Comparison of ENCODE assay signal across 35 cellular contexts in genomic region chr11:127618721-127619120, GRCh38.
"Had no signal": no experiment of that assay in that cellular context is flagged by ENCODE, and none has a peak within 500 bp of the region (broad histone marks: within the 10 kb centered on the region; RNA-seq: fewer than 3 reads in every experiment).

No MANE protein-coding gene starts in this region.

- H3K4me3 ChIP-seq: adrenal gland, body of pancreas, breast epithelium had no signal

- H3K36me3 ChIP-seq: adrenal gland, brain microvascular endothelial cell, breast epithelium had no signal

- H3K9me3 Mint-ChIP-seq: activated B cell treated with CpG ODN at 0.5 μM for 24 hours; activated CD4-positive, alpha-beta memory T cell treated with anti-CD3 and anti-CD28 coated beads for 36 hours; activated CD8-positive, alpha-beta T cell treated with anti-CD3 and anti-CD28 coated beads for 36 hours; activated naive CD4-positive, alpha-beta T cell treated with anti-CD3 and anti-CD28 coated beads, Interleukin-2, amount 50 U/mL, for 72 hours; activated naive CD8-positive, alpha-beta T cell treated with anti-CD3 and anti-CD28 coated beads for 36 hours; activated T-cell treated with anti-CD3 and anti-CD28 coated beads, Interleukin-2, amount 50 U/mL, for 4 hours; activated T-cell treated with anti-CD3 and anti-CD28 coated beads, Interleukin-2, amount 50 U/mL, for 72 hours; activated T-helper 1 cell treated with anti-CD3 and anti-CD28 coated beads, Interleukin-12 subunit alpha, Interleukin-12 subunit beta, Interleukin-2, Interleukin-4 antibody, amounts not matched to agents 30 ng/mL and 10 ng/mL and 1 ng/mL, durations not matched to agents 14 hours and 24 hours and 36 hours; T-helper 1 cell treated with Interleukin-12 subunit alpha and Interleukin-12 subunit beta and Interleukin-4 antibody, amounts not matched to agents 30 μg/mL and 1 μg/mL, for 36 hours; T-helper 2 cell treated with Interferon-gamma antibody and Interleukin-4, amounts not matched to agents 5 μg/mL and 100 μg/mL, for 36 hours had no signal

- H3K36me3 Mint-ChIP-seq: activated CD4-positive, alpha-beta memory T cell treated with anti-CD3 and anti-CD28 coated beads for 36 hours; activated naive CD4-positive, alpha-beta T cell treated with anti-CD3 and anti-CD28 coated beads, Interleukin-2, amount 50 U/mL, for 72 hours; activated naive CD8-positive, alpha-beta T cell treated with anti-CD3 and anti-CD28 coated beads for 36 hours had no signal

- H3K27me3 ChIP-seq: adrenal gland, body of pancreas, brain microvascular endothelial cell, breast epithelium had no signal

- H3K4me1 Mint-ChIP-seq: activated B cell treated with CpG ODN at 0.5 μM for 24 hours; activated naive CD8-positive, alpha-beta T cell treated with anti-CD3 and anti-CD28 coated beads for 36 hours; activated T-helper 17 cell treated with anti-CD3 and anti-CD28 coated beads, Interleukin-2, amount 50 U/mL, for 72 hours had no signal

- H3K27me3 Mint-ChIP-seq: activated B cell treated with CpG ODN at 0.5 μM for 24 hours; activated CD4-positive, alpha-beta memory T cell treated with anti-CD3 and anti-CD28 coated beads for 36 hours; activated CD4-positive, alpha-beta T cell treated with anti-CD3 and anti-CD28 coated beads, Interleukin-2, amount 10 ng/mL, durations not matched to agents 24 days and 14 days; activated CD8-positive, alpha-beta T cell treated with anti-CD3 and anti-CD28 coated beads for 36 hours; activated naive CD8-positive, alpha-beta T cell treated with anti-CD3 and anti-CD28 coated beads for 36 hours had no signal

- H3K27ac Mint-ChIP-seq: activated B cell treated with CpG ODN at 0.5 μM for 24 hours; activated CD4-positive, alpha-beta memory T cell treated with anti-CD3 and anti-CD28 coated beads for 36 hours; activated CD4-positive, alpha-beta T cell treated with anti-CD3 and anti-CD28 coated beads, Interleukin-2, amount 10 ng/mL, durations not matched to agents 24 days and 14 days; activated CD8-positive, alpha-beta T cell treated with anti-CD3 and anti-CD28 coated beads for 36 hours; activated naive CD4-positive, alpha-beta T cell treated with anti-CD3 and anti-CD28 coated beads for 36 hours; activated naive CD4-positive, alpha-beta T cell treated with anti-CD3 and anti-CD28 coated beads, Interleukin-2, amount 50 U/mL, for 72 hours; activated naive CD8-positive, alpha-beta T cell treated with anti-CD3 and anti-CD28 coated beads for 36 hours; activated T-cell treated with anti-CD3 and anti-CD28 coated beads, Interleukin-2, amount 50 U/mL, for 72 hours; activated T-helper 1 cell treated with anti-CD3 and anti-CD28 coated beads, Interleukin-12 subunit alpha, Interleukin-12 subunit beta, Interleukin-2, Interleukin-4 antibody, amounts not matched to agents 30 ng/mL and 10 ng/mL and 1 ng/mL, durations not matched to agents 14 hours and 24 hours and 36 hours; activated T-helper 17 cell treated with anti-CD3 and anti-CD28 coated beads, Interleukin-2, amount 50 U/mL, for 72 hours; T-helper 1 cell treated with Interleukin-12 subunit alpha and Interleukin-12 subunit beta and Interleukin-4 antibody, amounts not matched to agents 30 μg/mL and 1 μg/mL, for 36 hours; T-helper 2 cell treated with Interferon-gamma antibody and Interleukin-4, amounts not matched to agents 5 μg/mL and 100 μg/mL, for 36 hours had no signal

- H3K9me3 ChIP-seq: adrenal gland, body of pancreas, breast epithelium had no signal

- H3K27ac ChIP-seq: adrenal gland, body of pancreas, brain microvascular endothelial cell, breast epithelium, VCaP had no signal

- H3K4me1 ChIP-seq: adrenal gland, body of pancreas, breast epithelium had no signal

- DNase-seq: activated B cell treated with CpG ODN at 0.5 μM for 24 hours; activated CD4-positive, alpha-beta memory T cell treated with anti-CD3 and anti-CD28 coated beads for 36 hours; activated CD4-positive, alpha-beta T cell treated with anti-CD3 and anti-CD28 coated beads for 4 hours; activated CD4-positive, alpha-beta T cell treated with anti-CD3 and anti-CD28 coated beads, Interleukin-2, amount 10 ng/mL, durations not matched to agents 24 days and 14 days; activated CD4-positive, alpha-beta T cell treated with anti-CD3 and anti-CD28 coated beads, Interleukin-2, amount 50 U/mL, for 1 hour; activated CD4-positive, alpha-beta T cell treated with anti-CD3 and anti-CD28 coated beads, Interleukin-2, amount 50 U/mL, for 4 hours; activated CD4-positive, CD25-positive, alpha-beta regulatory T cell treated with anti-CD3 and anti-CD28 coated beads, Interleukin-2, amount 50 U/mL, for 72 hours; activated CD8-positive, alpha-beta memory T cell treated with anti-CD3 and anti-CD28 coated beads, Interleukin-2, amount 50 U/mL, for 4 hours; activated CD8-positive, alpha-beta T cell treated with anti-CD3 and anti-CD28 coated beads for 36 hours; activated effector memory CD4-positive, alpha-beta T cell treated with anti-CD3 and anti-CD28 coated beads, Interleukin-2, amount 50 U/mL, for 16 hours; activated gamma-delta T cell treated with Interleukin-2 at 50 U/mL for 16 hours; activated naive CD4-positive, alpha-beta T cell; activated naive CD4-positive, alpha-beta T cell treated with anti-CD3 and anti-CD28 coated beads for 36 hours; activated naive CD4-positive, alpha-beta T cell treated with anti-CD3 and anti-CD28 coated beads, Interleukin-2, amount 50 U/mL, for 16 hours; activated naive CD8-positive, alpha-beta T cell treated with anti-CD3 and anti-CD28 coated beads for 36 hours; activated T-cell treated with anti-CD3 and anti-CD28 coated beads for 4 hours; activated T-cell treated with anti-CD3 and anti-CD28 coated beads, Interleukin-2, amount 50 U/mL, for 1 hour; activated T-cell treated with anti-CD3 and anti-CD28 coated beads, Interleukin-2, amount 50 U/mL, for 4 hours; activated T-cell treated with anti-CD3 and anti-CD28 coated beads, Interleukin-2, amount 50 U/mL, for 72 hours; adrenal gland; amniotic stem cell; aorta; body of pancreas; brain microvascular endothelial cell; central memory CD4-positive, alpha-beta T cell; T-helper 1 cell; T-helper 2 cell; T-helper 9 cell had no signal

- H3K4me3 Mint-ChIP-seq: activated B cell treated with CpG ODN at 0.5 μM for 24 hours; activated CD4-positive, alpha-beta memory T cell treated with anti-CD3 and anti-CD28 coated beads for 36 hours; activated CD4-positive, alpha-beta T cell treated with anti-CD3 and anti-CD28 coated beads, Interleukin-2, amount 10 ng/mL, durations not matched to agents 24 days and 14 days; activated CD8-positive, alpha-beta T cell treated with anti-CD3 and anti-CD28 coated beads for 36 hours; activated naive CD4-positive, alpha-beta T cell treated with anti-CD3 and anti-CD28 coated beads for 36 hours; activated naive CD8-positive, alpha-beta T cell treated with anti-CD3 and anti-CD28 coated beads for 36 hours; activated T-cell treated with anti-CD3 and anti-CD28 coated beads, Interleukin-2, amount 50 U/mL, for 4 hours; activated T-cell treated with anti-CD3 and anti-CD28 coated beads, Interleukin-2, amount 50 U/mL, for 72 hours; activated T-helper 1 cell treated with anti-CD3 and anti-CD28 coated beads, Interleukin-12 subunit alpha, Interleukin-12 subunit beta, Interleukin-2, Interleukin-4 antibody, amounts not matched to agents 30 ng/mL and 10 ng/mL and 1 ng/mL, durations not matched to agents 14 hours and 24 hours and 36 hours; activated T-helper 17 cell treated with anti-CD3 and anti-CD28 coated beads, Interleukin-2, amount 50 U/mL, for 72 hours; T-helper 1 cell treated with Interleukin-12 subunit alpha and Interleukin-12 subunit beta and Interleukin-4 antibody, amounts not matched to agents 30 μg/mL and 1 μg/mL, for 36 hours; T-helper 2 cell treated with Interferon-gamma antibody and Interleukin-4, amounts not matched to agents 5 μg/mL and 100 μg/mL, for 36 hours had no signal
